ENCODE assay signal across 11 cellular contexts in the genomic region with DNA sequence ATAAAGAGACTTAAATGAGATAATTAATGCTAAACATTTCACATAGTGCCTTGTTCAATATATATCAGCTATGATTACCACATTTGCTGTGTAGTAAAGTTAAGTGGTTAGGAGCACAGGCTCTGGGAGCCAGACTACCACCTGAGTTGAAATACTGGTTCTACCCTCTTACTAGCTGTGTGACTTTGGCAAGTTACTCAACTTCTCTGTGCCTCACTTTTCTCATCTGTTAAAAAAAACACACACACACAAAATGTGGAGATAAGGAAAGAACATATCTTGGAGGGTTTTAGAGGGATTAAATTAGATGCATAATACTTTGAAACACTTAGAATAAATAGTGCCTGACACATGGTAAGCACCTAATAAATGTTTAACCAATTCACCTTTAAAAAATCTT.
"Had no signal": no experiment of that assay in that cellular context is flagged by ENCODE, and none has a peak within 500 bp of the region (broad histone marks: within the 10 kb centered on the region; RNA-seq: fewer than 3 reads in every experiment).

No MANE protein-coding gene starts in this region.

- DNase-seq: GM23248, GOT3, H7, H9, HCEC 1CT, HFFc6 had no signal

- H2AFZ ChIP-seq: GM23248, GM23338 had no signal

- H3K9me3 ChIP-seq: HAP-1 had no signal

- H3K27ac ChIP-seq: GM23248 had no signal

- H3K4me3 ChIP-seq: GM23248, GM23338, HAP-1 had no signal

- ATAC-seq: GM23338, HCT116 had no signal

- H3K4me1 ChIP-seq: HAP-1 had no signal

- H3K4me2 ChIP-seq: GM23338 had no signal

- H3K9ac ChIP-seq: GM23248 had no signal

- FAIRE-seq: H1, H54 had no signal
